Comparison of ENCODE assay signal across 1 cellular context in the genomic region with DNA sequence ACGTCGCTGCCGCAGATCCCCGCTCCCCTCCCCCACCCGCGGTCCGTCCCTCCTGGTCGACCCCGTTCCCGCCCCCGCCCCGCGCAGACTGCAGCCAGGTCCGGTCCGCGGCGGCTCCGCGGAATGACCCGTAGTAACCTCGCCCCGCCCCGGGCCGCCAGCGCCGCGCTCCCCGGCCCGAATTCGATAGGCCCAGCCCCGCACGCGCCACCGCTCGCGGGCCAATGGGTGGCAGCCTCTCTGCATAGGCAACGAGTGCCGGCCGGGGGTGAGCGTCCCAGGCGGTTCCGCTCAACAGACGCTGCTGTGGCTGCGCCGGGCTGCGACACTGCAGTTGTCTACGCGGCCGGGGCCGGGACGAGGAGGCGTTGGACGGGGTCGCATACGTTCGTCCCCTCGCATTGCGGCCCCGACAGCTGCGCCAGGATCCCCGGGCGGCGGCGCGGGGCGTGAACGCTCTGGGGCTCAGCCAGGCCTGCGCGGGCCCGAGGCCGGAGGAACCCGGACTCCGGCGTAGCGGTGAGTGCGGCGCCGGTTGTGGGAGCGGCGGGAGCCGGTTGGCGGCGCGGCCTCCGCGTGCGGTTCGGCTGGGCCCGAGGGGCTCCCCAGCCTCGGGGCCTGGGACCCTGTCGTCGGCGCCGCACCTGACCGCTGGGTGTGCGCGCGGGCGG.
TF ChIP-seq lines count a peak whose summit lies in the region.

A gene (plus strand): TSS at position 297 of the 671 bp plus-strand sequence. CDS start 47,737 bp downstream, outside the sequence.

TF ChIP-seq in A549, 52 proteins besides CTCF, POLR2A, EP300 and RAD21 (continued from another document):
- TF ChIP-seq, protein P1, sequence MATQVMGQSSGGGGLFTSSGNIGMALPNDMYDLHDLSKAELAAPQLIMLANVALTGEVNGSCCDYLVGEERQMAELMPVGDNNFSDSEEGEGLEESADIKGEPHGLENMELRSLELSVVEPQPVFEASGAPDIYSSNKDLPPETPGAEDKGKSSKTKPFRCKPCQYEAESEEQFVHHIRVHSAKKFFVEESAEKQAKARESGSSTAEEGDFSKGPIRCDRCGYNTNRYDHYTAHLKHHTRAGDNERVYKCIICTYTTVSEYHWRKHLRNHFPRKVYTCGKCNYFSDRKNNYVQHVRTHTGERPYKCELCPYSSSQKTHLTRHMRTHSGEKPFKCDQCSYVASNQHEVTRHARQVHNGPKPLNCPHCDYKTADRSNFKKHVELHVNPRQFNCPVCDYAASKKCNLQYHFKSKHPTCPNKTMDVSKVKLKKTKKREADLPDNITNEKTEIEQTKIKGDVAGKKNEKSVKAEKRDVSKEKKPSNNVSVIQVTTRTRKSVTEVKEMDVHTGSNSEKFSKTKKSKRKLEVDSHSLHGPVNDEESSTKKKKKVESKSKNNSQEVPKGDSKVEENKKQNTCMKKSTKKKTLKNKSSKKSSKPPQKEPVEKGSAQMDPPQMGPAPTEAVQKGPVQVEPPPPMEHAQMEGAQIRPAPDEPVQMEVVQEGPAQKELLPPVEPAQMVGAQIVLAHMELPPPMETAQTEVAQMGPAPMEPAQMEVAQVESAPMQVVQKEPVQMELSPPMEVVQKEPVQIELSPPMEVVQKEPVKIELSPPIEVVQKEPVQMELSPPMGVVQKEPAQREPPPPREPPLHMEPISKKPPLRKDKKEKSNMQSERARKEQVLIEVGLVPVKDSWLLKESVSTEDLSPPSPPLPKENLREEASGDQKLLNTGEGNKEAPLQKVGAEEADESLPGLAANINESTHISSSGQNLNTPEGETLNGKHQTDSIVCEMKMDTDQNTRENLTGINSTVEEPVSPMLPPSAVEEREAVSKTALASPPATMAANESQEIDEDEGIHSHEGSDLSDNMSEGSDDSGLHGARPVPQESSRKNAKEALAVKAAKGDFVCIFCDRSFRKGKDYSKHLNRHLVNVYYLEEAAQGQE (IDR thresholded peaks at IDR 0.05), result no peak
- TF ChIP-seq, protein P2, sequence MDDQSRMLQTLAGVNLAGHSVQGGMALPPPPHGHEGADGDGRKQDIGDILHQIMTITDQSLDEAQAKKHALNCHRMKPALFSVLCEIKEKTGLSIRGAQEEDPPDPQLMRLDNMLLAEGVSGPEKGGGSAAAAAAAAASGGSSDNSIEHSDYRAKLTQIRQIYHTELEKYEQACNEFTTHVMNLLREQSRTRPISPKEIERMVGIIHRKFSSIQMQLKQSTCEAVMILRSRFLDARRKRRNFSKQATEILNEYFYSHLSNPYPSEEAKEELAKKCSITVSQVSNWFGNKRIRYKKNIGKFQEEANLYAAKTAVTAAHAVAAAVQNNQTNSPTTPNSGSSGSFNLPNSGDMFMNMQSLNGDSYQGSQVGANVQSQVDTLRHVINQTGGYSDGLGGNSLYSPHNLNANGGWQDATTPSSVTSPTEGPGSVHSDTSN (IDR thresholded peaks at IDR 0.05), result peak; percentile 52; the same call in 1 of the 2 replicates
- TF ChIP-seq EHF (CRISPR knock-in tag; IDR thresholded peaks at IDR 0.05) (no peak), FOSB (CRISPR knock-in tag; IDR thresholded peaks at IDR 0.05) (no peak), HEYL (CRISPR knock-in tag; IDR thresholded peaks at IDR 0.05) (no peak), MAZ (IDR thresholded peaks at IDR 0.05; ENCODE audit: borderline replicate concordance, low read depth, low read length) (0 out of 2 replicates have a peak, but pooled peaks have one; percentile 27), JUN (IDR thresholded peaks at IDR 0.05) (peak; percentile 74 to 97; a peak in 4 of 5 replicates), HOXB13 (CRISPR knock-in tag; IDR thresholded peaks at IDR 0.05; ENCODE audit: low read depth) (no peak), RFX5 (IDR thresholded peaks at IDR 0.05) (no peak), FOSL2 (IDR thresholded peaks at IDR 0.05) (no peak), FOSL2 (CRISPR knock-in tag; IDR thresholded peaks at IDR 0.05) (peak; percentile 24; the same call in 1 of the 2 replicates), RCOR1 (IDR thresholded peaks at IDR 0.05; ENCODE audit: low read depth, low read length) (no peak), CHD2 (IDR thresholded peaks at IDR 0.05; ENCODE audit: low read length, partially characterized antibody) (no peak), ESRRA (IDR thresholded peaks at IDR 0.05; ENCODE audit: borderline replicate concordance, low read length) (no peak), NFE2L2 (conservative IDR thresholded peaks at IDR 0.05; ENCODE audit: low read length) (no peak), RNF2 (IDR thresholded peaks at IDR 0.05; ENCODE audit: borderline replicate concordance, low read depth) (no peak), ZFP36 (IDR thresholded peaks at IDR 0.05; ENCODE audit: borderline replicate concordance, partially characterized antibody) (no peak), ZC3H11A (IDR thresholded peaks at IDR 0.05) (no peak), RARB (CRISPR knock-in tag; IDR thresholded peaks at IDR 0.05) (no peak), NPAS2 (CRISPR knock-in tag; IDR thresholded peaks at IDR 0.05; ENCODE audit: borderline replicate concordance) (no peak), MYC (IDR thresholded peaks at IDR 0.05; ENCODE audit: borderline replicate concordance, low read length) (no peak), JUNB (IDR thresholded peaks at IDR 0.05) (no peak), SREBF2 (IDR thresholded peaks at IDR 0.05) (no peak), PHF8 (IDR thresholded peaks at IDR 0.05; ENCODE audit: borderline replicate concordance, low read depth) (peak; percentile 97), CBX2 (IDR thresholded peaks at IDR 0.05; ENCODE audit: borderline replicate concordance, low read depth) (no peak), CHD4 (IDR thresholded peaks at IDR 0.05; ENCODE audit: borderline replicate concordance) (no peak), KDM1A (IDR thresholded peaks at IDR 0.05; ENCODE audit: low read depth) (no peak)
- TF ChIP-seq, protein P3, sequence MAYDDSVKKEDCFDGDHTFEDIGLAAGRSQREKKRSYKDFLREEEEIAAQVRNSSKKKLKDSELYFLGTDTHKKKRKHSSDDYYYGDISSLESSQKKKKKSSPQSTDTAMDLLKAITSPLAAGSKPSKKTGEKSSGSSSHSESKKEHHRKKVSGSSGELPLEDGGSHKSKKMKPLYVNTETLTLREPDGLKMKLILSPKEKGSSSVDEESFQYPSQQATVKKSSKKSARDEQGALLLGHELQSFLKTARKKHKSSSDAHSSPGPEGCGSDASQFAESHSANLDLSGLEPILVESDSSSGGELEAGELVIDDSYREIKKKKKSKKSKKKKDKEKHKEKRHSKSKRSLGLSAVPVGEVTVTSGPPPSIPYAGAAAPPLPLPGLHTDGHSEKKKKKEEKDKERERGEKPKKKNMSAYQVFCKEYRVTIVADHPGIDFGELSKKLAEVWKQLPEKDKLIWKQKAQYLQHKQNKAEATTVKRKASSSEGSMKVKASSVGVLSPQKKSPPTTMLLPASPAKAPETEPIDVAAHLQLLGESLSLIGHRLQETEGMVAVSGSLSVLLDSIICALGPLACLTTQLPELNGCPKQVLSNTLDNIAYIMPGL (CRISPR knock-in tag; IDR thresholded peaks at IDR 0.05; ENCODE audit: borderline replicate concordance), result no peak
- TF ChIP-seq, protein P4, sequence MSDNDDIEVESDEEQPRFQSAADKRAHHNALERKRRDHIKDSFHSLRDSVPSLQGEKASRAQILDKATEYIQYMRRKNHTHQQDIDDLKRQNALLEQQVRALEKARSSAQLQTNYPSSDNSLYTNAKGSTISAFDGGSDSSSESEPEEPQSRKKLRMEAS (IDR thresholded peaks at IDR 0.05), result peak; percentile 69
- TF ChIP-seq, protein P5, sequence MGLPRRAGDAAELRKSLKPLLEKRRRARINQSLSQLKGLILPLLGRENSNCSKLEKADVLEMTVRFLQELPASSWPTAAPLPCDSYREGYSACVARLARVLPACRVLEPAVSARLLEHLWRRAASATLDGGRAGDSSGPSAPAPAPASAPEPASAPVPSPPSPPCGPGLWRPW (IDR thresholded peaks at IDR 0.05), result no peak
- TF ChIP-seq, protein P6, sequence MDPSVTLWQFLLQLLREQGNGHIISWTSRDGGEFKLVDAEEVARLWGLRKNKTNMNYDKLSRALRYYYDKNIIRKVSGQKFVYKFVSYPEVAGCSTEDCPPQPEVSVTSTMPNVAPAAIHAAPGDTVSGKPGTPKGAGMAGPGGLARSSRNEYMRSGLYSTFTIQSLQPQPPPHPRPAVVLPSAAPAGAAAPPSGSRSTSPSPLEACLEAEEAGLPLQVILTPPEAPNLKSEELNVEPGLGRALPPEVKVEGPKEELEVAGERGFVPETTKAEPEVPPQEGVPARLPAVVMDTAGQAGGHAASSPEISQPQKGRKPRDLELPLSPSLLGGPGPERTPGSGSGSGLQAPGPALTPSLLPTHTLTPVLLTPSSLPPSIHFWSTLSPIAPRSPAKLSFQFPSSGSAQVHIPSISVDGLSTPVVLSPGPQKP (IDR thresholded peaks at IDR 0.05; ENCODE audit: low read depth, low read length), result no peak
- TF ChIP-seq, protein P7, sequence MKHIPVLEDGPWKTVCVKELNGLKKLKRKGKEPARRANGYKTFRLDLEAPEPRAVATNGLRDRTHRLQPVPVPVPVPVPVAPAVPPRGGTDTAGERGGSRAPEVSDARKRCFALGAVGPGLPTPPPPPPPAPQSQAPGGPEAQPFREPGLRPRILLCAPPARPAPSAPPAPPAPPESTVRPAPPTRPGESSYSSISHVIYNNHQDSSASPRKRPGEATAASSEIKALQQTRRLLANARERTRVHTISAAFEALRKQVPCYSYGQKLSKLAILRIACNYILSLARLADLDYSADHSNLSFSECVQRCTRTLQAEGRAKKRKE (CRISPR knock-in tag; IDR thresholded peaks at IDR 0.05; ENCODE audit: low read depth), result no peak
